In genomic region chr9:135882011-135882410, GRCh38 we compare ENCODE assay signal across 21 cellular contexts. TPM values are rescaled to one million over a fixed set of nuclear protein-coding genes. Genes with fewer than 3 reads are reported as not detected.
DNase-seq lines count a peak whose midpoint lies in the region; ATAC-seq and TF ChIP-seq lines count a peak whose summit lies in the region.
"Had no signal": no experiment of that assay in that cellular context is flagged by ENCODE, and none has a peak within 500 bp of the region (broad histone marks: within the 10 kb centered on the region; RNA-seq: fewer than 3 reads in every experiment).

No MANE protein-coding gene starts in this region.

- H3K4me3 ChIP-seq in GM23338 (no peak overlapping the region), esophagus muscularis mucosa (no peak overlapping the region)
- H3K4me3 ChIP-seq in CD4-positive, alpha-beta memory T cell (ENCODE audit: low read length in 2 of 2) = no peak overlapping the region
- H3K4me3 ChIP-seq: BLaER1 treated with 17β-estradiol and CSF1 and Interleukin-3, amounts not matched to agents 10 nM and 100 nM had no signal

- H3F3A ChIP-seq in GM23338 (replicated peaks; ENCODE audit: low read depth) = no peaks in the 10 kb centered on the region

- DNase-seq in GM23338 (ENCODE audit: low spot score) (no peak), WTC11 (ENCODE audit: low spot score) (no peak), islet precursor cell (peak; percentile 77), esophagus muscularis mucosa (ENCODE audit: extremely low spot score) (no peak)
- no peak for DNase-seq in stimulated activated effector memory CD8-positive, alpha-beta T cell treated with anti-CD3 and anti-CD28 coated beads, Interleukin-12 subunit alpha, Interleukin-12 subunit beta, amount 100 ng/mL, for 72 hours (ENCODE audit: low spot score in 2 of 2)
- DNase-seq in CD4-positive, alpha-beta memory T cell = no peak
- DNase-seq: CD4-positive, alpha-beta T cell; DMS153; DND-41; Karpas-422; NCI-H1092 treated with DMSO at 0.1 percent for 48 hours; NCI-H1436; NCI-H187 treated with DMSO at 0.1 percent for 48 hours; NCI-H524; NCI-H774; SIG-M5; SK-N-SH had no signal

- peaks cover 83% of the 10 kb centered on the region for H4K20me1 ChIP-seq in GM23338 (replicated peaks; ENCODE audit: insufficient read depth)

- no peak overlapping the region for H3K4me3 Mint-ChIP-seq in GM23338
- H3K4me3 Mint-ChIP-seq in WTC11 = no peak overlapping the region
- H3K4me3 Mint-ChIP-seq in stimulated activated effector memory CD8-positive, alpha-beta T cell treated with anti-CD3 and anti-CD28 coated beads, Interleukin-12 subunit alpha, Interleukin-12 subunit beta, amount 100 ng/mL, for 72 hours = no peak overlapping the region
- H3K4me3 Mint-ChIP-seq in CD4-positive, alpha-beta memory T cell = no peak overlapping the region
- H3K4me3 Mint-ChIP-seq: CD4-positive, alpha-beta T cell had no signal

- intact Hi-C loops in esophagus muscularis mucosa (cut with DNase I) = no loop called here
- intact Hi-C loops in CD4-positive, alpha-beta memory T cell (cut with micrococcal nuclease) = no loop called here

- no peaks in the 10 kb centered on the region for H3K9me3 ChIP-seq in esophagus muscularis mucosa
- H3K9me3 ChIP-seq in CD4-positive, alpha-beta memory T cell (ENCODE audit: control insufficient read depth in 1 of 2, low read length in 2 of 2) = no peaks in the 10 kb centered on the region
- H3K9me3 ChIP-seq: BLaER1 treated with 17β-estradiol and CSF1 and Interleukin-3, amounts not matched to agents 10 nM and 100 nM; SK-N-SH had no signal

- TF ChIP-seq EP300 in esophagus muscularis mucosa (IDR thresholded peaks at IDR 0.05) = no peak

- H3K9me2 ChIP-seq in GM23338 (ENCODE audit: insufficient read depth) = no peaks in the 10 kb centered on the region
- H3K9me2 ChIP-seq: SK-N-SH had no signal

- peaks cover 64% of the 10 kb centered on the region for H3K4me1 Mint-ChIP-seq in GM23338
- H3K4me1 Mint-ChIP-seq in WTC11 = peaks cover 68% of the 10 kb centered on the region
- H3K4me1 Mint-ChIP-seq in stimulated activated effector memory CD8-positive, alpha-beta T cell treated with anti-CD3 and anti-CD28 coated beads, Interleukin-12 subunit alpha, Interleukin-12 subunit beta, amount 100 ng/mL, for 72 hours = peaks cover 78% of the 10 kb centered on the region
- peaks cover 43 to 68% (median 61%) of the 10 kb centered on the region in 4 donors for H3K4me1 Mint-ChIP-seq in CD4-positive, alpha-beta memory T cell

- H3K36me3 Mint-ChIP-seq in GM23338 (ENCODE audit: low read depth) (peaks cover 14% of the 10 kb centered on the region; the same call in 2 of the 3 replicates), WTC11 (peaks cover 9% of the 10 kb centered on the region)
- H3K36me3 Mint-ChIP-seq in stimulated activated effector memory CD8-positive, alpha-beta T cell treated with anti-CD3 and anti-CD28 coated beads, Interleukin-12 subunit alpha, Interleukin-12 subunit beta, amount 100 ng/mL, for 72 hours = peaks cover 26% of the 10 kb centered on the region
- peaks cover 6 to 7% of the 10 kb centered on the region in 2 donors for H3K36me3 Mint-ChIP-seq in CD4-positive, alpha-beta memory T cell

- peaks cover 30% of the 10 kb centered on the region for H3K4me1 ChIP-seq in GM23338 (ENCODE audit: insufficient read depth)
- peaks cover 21 to 44% (median 34%) of the 10 kb centered on the region in 4 donors for H3K4me1 ChIP-seq in esophagus muscularis mucosa
- peaks cover 46% of the 10 kb centered on the region for H3K4me1 ChIP-seq in CD4-positive, alpha-beta memory T cell (ENCODE audit: insufficient read depth, low read length)

- H3K36me3 ChIP-seq in GM23338 (ENCODE audit: insufficient read depth) (no peaks in the 10 kb centered on the region; the same call in 1 of the 2 replicates), esophagus muscularis mucosa (peaks cover 0 to 37% (median 16%) of the 10 kb centered on the region in 4 donors)
- H3K36me3 ChIP-seq in CD4-positive, alpha-beta memory T cell (ENCODE audit: insufficient read depth, low read length) = no peaks in the 10 kb centered on the region

- H3K9me3 Mint-ChIP-seq in GM23338 (no peaks in the 10 kb centered on the region), WTC11 (no peaks in the 10 kb centered on the region)
- H3K9me3 Mint-ChIP-seq in stimulated activated effector memory CD8-positive, alpha-beta T cell treated with anti-CD3 and anti-CD28 coated beads, Interleukin-12 subunit alpha, Interleukin-12 subunit beta, amount 100 ng/mL, for 72 hours = no peaks in the 10 kb centered on the region
- H3K9me3 Mint-ChIP-seq in CD4-positive, alpha-beta memory T cell = no peaks in the 10 kb centered on the region
- H3K9me3 Mint-ChIP-seq: CD4-positive, alpha-beta T cell had no signal

- H3K27ac Mint-ChIP-seq in GM23338 (no peak overlapping the region), WTC11 (peak overlapping the region; percentile 72)
- H3K27ac Mint-ChIP-seq in stimulated activated effector memory CD8-positive, alpha-beta T cell treated with anti-CD3 and anti-CD28 coated beads, Interleukin-12 subunit alpha, Interleukin-12 subunit beta, amount 100 ng/mL, for 72 hours = peak overlapping the region; percentile 64
- no peak overlapping the region for H3K27ac Mint-ChIP-seq in CD4-positive, alpha-beta memory T cell
- H3K27ac Mint-ChIP-seq: CD4-positive, alpha-beta T cell had no signal

- H3K27me3 ChIP-seq in GM23338 (ENCODE audit: insufficient read depth) = no peaks in the 10 kb centered on the region
- no peaks in the 10 kb centered on the region for H3K27me3 ChIP-seq in esophagus muscularis mucosa
- no peaks in the 10 kb centered on the region for H3K27me3 ChIP-seq in CD4-positive, alpha-beta memory T cell (ENCODE audit: insufficient read depth, low read length)
- H3K27me3 ChIP-seq: BLaER1 treated with 17β-estradiol and CSF1 and Interleukin-3, amounts not matched to agents 10 nM and 100 nM had no signal

- ATAC-seq in GM23338 = no peak
- no peak for ATAC-seq in WTC11
- no peak for ATAC-seq in stimulated activated effector memory CD8-positive, alpha-beta T cell treated with anti-CD3 and anti-CD28 coated beads, Interleukin-12 subunit alpha, Interleukin-12 subunit beta, amount 100 ng/mL, for 72 hours
- ATAC-seq in HG03342 (IDR thresholded peaks at IDR 0.05; ENCODE audit: unreplicated experiment) = no peak
- ATAC-seq: HCT116 had no signal

- no peak overlapping the region for H3K4me2 ChIP-seq in GM23338
- H3K4me2 ChIP-seq: BLaER1 treated with 17β-estradiol and CSF1 and Interleukin-3, amounts not matched to agents 10 nM and 100 nM; SK-N-SH had no signal

- TF ChIP-seq POLR2A in esophagus muscularis mucosa (IDR thresholded peaks at IDR 0.05; ENCODE audit: low read depth) = no peak

- 0 out of 2 replicates have a peak overlapping the region, but pooled peaks have one; percentile 19 for H3K27ac ChIP-seq in GM23338 (ENCODE audit: low read depth)
- H3K27ac ChIP-seq in esophagus muscularis mucosa (replicated peaks in 1 of 4) = no peak overlapping the region
- H3K27ac ChIP-seq in CD4-positive, alpha-beta memory T cell (ENCODE audit: low read depth, low read length) = no peak overlapping the region
- H3K27ac ChIP-seq: BLaER1 treated with 17β-estradiol and CSF1 and Interleukin-3, amounts not matched to agents 10 nM and 100 nM; HL-60 had no signal

- H3K27me3 Mint-ChIP-seq in GM23338 (ENCODE audit: insufficient read depth, low read depth, poor library complexity) (peaks cover 20% of the 10 kb centered on the region), WTC11 (ENCODE audit: low read depth) (no peaks in the 10 kb centered on the region)
- H3K27me3 Mint-ChIP-seq in CD4-positive, alpha-beta memory T cell = no peaks in the 10 kb centered on the region
- H3K27me3 Mint-ChIP-seq: CD4-positive, alpha-beta T cell had no signal

- POLR2A ChIA-PET in WTC11 (lab: Charles Lee) = no interaction called here
- POLR2A ChIA-PET in CD4-positive, alpha-beta memory T cell (lab: Charles Lee; ENCODE audit: partially characterized antibody) = no interaction called here

- H3K79me2 ChIP-seq in GM23338 (replicated peaks; ENCODE audit: insufficient read depth) = peaks cover 100% of the 10 kb centered on the region

- TF ChIP-seq CTCF in GM23338 (conservative IDR thresholded peaks at IDR 0.05; ENCODE audit: low read depth in 2 of 2) = no peak
- no peak for TF ChIP-seq CTCF in WTC11 (IDR thresholded peaks at IDR 0.05)
- no peak for TF ChIP-seq CTCF in esophagus muscularis mucosa (IDR thresholded peaks at IDR 0.05)

- H2AFZ ChIP-seq in GM23338 = no peak overlapping the region

- WGBS in esophagus muscularis mucosa = 93% methylated on average over 12 of the region's 12 CpGs

- CTCF ChIA-PET in WTC11 (lab: Charles Lee) = no interaction called here
- CTCF ChIA-PET in CD4-positive, alpha-beta memory T cell (lab: Charles Lee; ENCODE audit: partially characterized antibody) = interaction anchor here (0.9 kb wide), 1 partner anchor 18 kb away, joined by 3 read pairs; no protein-coding TSS in a partner anchor

TF ChIP-seq in GM23338, 12 proteins besides CTCF, POLR2A, EP300 and RAD21 (continues in another document):
- TF ChIP-seq ETS1 (IDR thresholded peaks at IDR 0.05) (no peak), POLR2AphosphoS5 (IDR thresholded peaks at IDR 0.05; ENCODE audit: low read depth) (no peak)

TF ChIP-seq in WTC11, 78 proteins besides CTCF, POLR2A, EP300 and RAD21 (continues in another document):
- TF ChIP-seq, protein P1, sequence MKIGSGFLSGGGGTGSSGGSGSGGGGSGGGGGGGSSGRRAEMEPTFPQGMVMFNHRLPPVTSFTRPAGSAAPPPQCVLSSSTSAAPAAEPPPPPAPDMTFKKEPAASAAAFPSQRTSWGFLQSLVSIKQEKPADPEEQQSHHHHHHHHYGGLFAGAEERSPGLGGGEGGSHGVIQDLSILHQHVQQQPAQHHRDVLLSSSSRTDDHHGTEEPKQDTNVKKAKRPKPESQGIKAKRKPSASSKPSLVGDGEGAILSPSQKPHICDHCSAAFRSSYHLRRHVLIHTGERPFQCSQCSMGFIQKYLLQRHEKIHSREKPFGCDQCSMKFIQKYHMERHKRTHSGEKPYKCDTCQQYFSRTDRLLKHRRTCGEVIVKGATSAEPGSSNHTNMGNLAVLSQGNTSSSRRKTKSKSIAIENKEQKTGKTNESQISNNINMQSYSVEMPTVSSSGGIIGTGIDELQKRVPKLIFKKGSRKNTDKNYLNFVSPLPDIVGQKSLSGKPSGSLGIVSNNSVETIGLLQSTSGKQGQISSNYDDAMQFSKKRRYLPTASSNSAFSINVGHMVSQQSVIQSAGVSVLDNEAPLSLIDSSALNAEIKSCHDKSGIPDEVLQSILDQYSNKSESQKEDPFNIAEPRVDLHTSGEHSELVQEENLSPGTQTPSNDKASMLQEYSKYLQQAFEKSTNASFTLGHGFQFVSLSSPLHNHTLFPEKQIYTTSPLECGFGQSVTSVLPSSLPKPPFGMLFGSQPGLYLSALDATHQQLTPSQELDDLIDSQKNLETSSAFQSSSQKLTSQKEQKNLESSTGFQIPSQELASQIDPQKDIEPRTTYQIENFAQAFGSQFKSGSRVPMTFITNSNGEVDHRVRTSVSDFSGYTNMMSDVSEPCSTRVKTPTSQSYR (CRISPR knock-in tag; IDR thresholded peaks at IDR 0.05) = no peak
- no peak for TF ChIP-seq TCF7 (CRISPR knock-in tag; IDR thresholded peaks at IDR 0.05; ENCODE audit: low read depth)

RNA-seq across cellular contexts. Expression of gene CAMSAP1, which starts 25.3 kb away (rescaled TPM):
- total RNA-seq in GM23338 (2014; rRNA removed; shearing (Covaris generic)) = 57.6 and 75.4 TPM in 2 replicates
- 6.9 and 8.2 TPM in 2 replicates for polyA plus RNA-seq in GM23338 (2016; fragmentation: Nextera tagmentation; extraction: Ambion mirVana)
- total RNA-seq in WTC11 (2021) (33.5 to 40.5 TPM (median 35.8 TPM) in 3 replicates), esophagus muscularis mucosa (10 to 100 TPM; 21.0 to 52.7 (median 30.5) TPM)
- total RNA-seq in CD4-positive, alpha-beta memory T cell = 10 to 100 TPM; 40.6 to 51.7 TPM
- 1 to 10 TPM in 1 of 2 donors, under 1 TPM in 1; 0.76 to 4.4 TPM for polyA plus RNA-seq in CD4-positive, alpha-beta memory T cell

Comparison
In these comparisons a context has a peak if more than half of its experiments do, and no peak if none do; other contexts are left out.
1. H3K27ac Mint-ChIP-seq: peak in WTC11 (single experiment) and stimulated activated effector memory CD8-positive, alpha-beta T cell treated with anti-CD3 and anti-CD28 coated beads, Interleukin-12 subunit alpha, Interleukin-12 subunit beta, amount 100 ng/mL, for 72 hours (single experiment); none in GM23338 (single experiment) and CD4-positive, alpha-beta memory T cell (0 of 7).